9 cellular contexts compared by ENCODE assay signal in genomic region chr6:36853325-36853724, GRCh38. TPM values are rescaled to one million over a fixed set of nuclear protein-coding genes. Genes with fewer than 3 reads are reported as not detected.
DNase-seq lines count a peak whose midpoint lies in the region; ATAC-seq, FAIRE-seq and TF ChIP-seq lines count a peak whose summit lies in the region.
"Had no signal": no experiment of that assay in that cellular context is flagged by ENCODE, and none has a peak within 500 bp of the region (broad histone marks: within the 10 kb centered on the region; RNA-seq: fewer than 3 reads in every experiment).

No MANE protein-coding gene starts in this region.

- FAIRE-seq in urothelium cell line (lab: Jason Lieb, UNC): no peak

- DNase-seq in AG08396 (ENCODE audit: low spot score): peak; percentile 73
- peak; percentile 98 for DNase-seq in M059J (ENCODE audit: low read depth)
- peak; percentile 93 for DNase-seq in choroid plexus epithelial cell (ENCODE audit: low read depth)
- DNase-seq in lung microvascular endothelial cell (ENCODE audit: low read depth in 2 of 2): peak; percentile 57 to 69
- no peak for DNase-seq in urothelium cell line (ENCODE audit: low spot score)
- no peak for DNase-seq in GM19238 (ENCODE audit: insufficient read length, low spot score)
- DNase-seq: DND-41 had no signal

- H3K4me3 ChIP-seq in choroid plexus epithelial cell (ENCODE audit: low read depth, low read length): no peak overlapping the region

- no peak for ATAC-seq in GM18520 (IDR thresholded peaks at IDR 0.05; ENCODE audit: unreplicated experiment)
- ATAC-seq in HG03439 (IDR thresholded peaks at IDR 0.05; ENCODE audit: unreplicated experiment): no peak

- no peak for TF ChIP-seq CTCF in choroid plexus epithelial cell (conservative IDR thresholded peaks at IDR 0.05; ENCODE audit: low read depth, low read length)

RNA-seq across cellular contexts. Expression of gene CPNE5, which starts 14.1 kb away (rescaled TPM):
- total RNA-seq in M059J (2014; rRNA removed; shearing (Covaris generic)): 0.02 TPM in 1 of 2 replicates, not detected in the other
- total RNA-seq in lung microvascular endothelial cell: 1.2 and 5.7 TPM in 2 replicates

RNA-seq across cellular contexts. Expression of gene PPIL1, which starts 21.3 kb away (rescaled TPM):
- total RNA-seq in M059J (2014; rRNA removed; shearing (Covaris generic)): 73.4 and 84.3 TPM in 2 replicates
- 20.4 and 20.7 TPM in 2 replicates for total RNA-seq in lung microvascular endothelial cell

RNA-seq across cellular contexts. Expression of gene C6orf89, which starts 32.4 kb away (rescaled TPM):
- 84.5 and 91.1 TPM in 2 replicates for total RNA-seq in M059J (2014; rRNA removed; shearing (Covaris generic))
- 14.8 and 21.2 TPM in 2 replicates for total RNA-seq in lung microvascular endothelial cell

Comparison
In these comparisons a context has a peak if more than half of its experiments do, and no peak if none do; other contexts are left out.
1. DNase-seq: peak in AG08396 (single experiment), M059J (single experiment), choroid plexus epithelial cell (single experiment) and lung microvascular endothelial cell (2 of 2); none in urothelium cell line (single experiment) and GM19238 (single experiment).